Comparison of ENCODE assay signal across 19 cellular contexts in the genomic region with DNA sequence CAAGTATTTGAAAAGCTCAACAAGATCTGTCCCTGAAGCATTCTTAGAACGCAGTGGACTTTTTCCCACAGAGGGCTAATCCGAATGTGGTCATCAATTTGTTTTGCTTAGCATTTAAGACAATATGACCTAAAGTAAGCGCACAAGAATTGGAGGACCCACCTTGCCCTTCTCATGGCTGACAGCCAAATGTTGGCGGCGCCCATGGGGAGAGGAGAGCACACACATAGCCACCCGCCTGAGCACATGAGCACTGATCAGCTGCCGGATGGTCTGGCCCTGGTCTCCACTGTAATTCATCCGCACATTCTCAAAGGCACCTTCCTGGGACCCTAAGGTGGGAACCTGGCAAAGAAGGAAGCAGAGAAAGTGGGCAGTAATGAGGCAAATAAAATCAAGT. TPM values are rescaled to one million over a fixed set of nuclear protein-coding genes. Genes with fewer than 3 reads are reported as not detected.
DNase-seq lines count a peak whose midpoint lies in the region; ATAC-seq and TF ChIP-seq lines count a peak whose summit lies in the region.
"Had no signal": no experiment of that assay in that cellular context is flagged by ENCODE, and none has a peak within 500 bp of the region (broad histone marks: within the 10 kb centered on the region; RNA-seq: fewer than 3 reads in every experiment).

No MANE protein-coding gene starts in this region.

- H3K27ac ChIP-seq in heart left ventricle: peak overlapping the region; percentile 22 to 72 (median 55)
- peak overlapping the region; percentile 77 for H3K27ac ChIP-seq in subcutaneous abdominal adipose tissue (ENCODE audit: low read depth, low read length)
- H3K27ac ChIP-seq: BLaER1 had no signal

- no peak for DNase-seq in heart left ventricle
- DNase-seq in left ventricle myocardium superior: no peak
- no peak for DNase-seq in adipocyte (ENCODE audit: low read depth)
- peak; percentile 34 for DNase-seq in iris pigment epithelial cell (ENCODE audit: low read depth)
- no peak for DNase-seq in T1000 (lab: John Stamatoyannopoulos, UW)
- no peak for DNase-seq in H7
- DNase-seq in MG63: no peak
- DNase-seq: Calu3; CD8-positive, alpha-beta T cell; EL; NCI-H1105; NCI-H2081 treated with DMSO at 0.1 percent for 48 hours; NCI-H510A; NCI-H774; SHP77 treated with DMSO at 0.1 percent for 48 hours had no signal

- WGBS in heart left ventricle, 4 donors: 81 to 87% (median 84%) methylated on average over 8 of the region's 8 CpGs

- H3K9me3 ChIP-seq in heart left ventricle (no peaks in the 10 kb centered on the region), adipocyte (ENCODE audit: control insufficient read depth, low read length) (no peaks in the 10 kb centered on the region), subcutaneous abdominal adipose tissue (ENCODE audit: control insufficient read depth in 5 of 5, low read length in 5 of 5) (no peaks in the 10 kb centered on the region), MG63 (no peaks in the 10 kb centered on the region)
- H3K9me3 ChIP-seq: BLaER1 had no signal

- H3K4me3 ChIP-seq in heart left ventricle (no peak overlapping the region), adipocyte (ENCODE audit: low read length) (no peak overlapping the region), subcutaneous abdominal adipose tissue (ENCODE audit: low read depth in 1 of 5, low read length in 5 of 5) (no peak overlapping the region), H7 (ENCODE audit: insufficient read depth, low read depth, low read length) (no peak overlapping the region), MG63 (no peak overlapping the region)
- H3K4me3 ChIP-seq: BLaER1, GM12878, GM23338 had no signal

- no peaks in the 10 kb centered on the region for H3K27me3 ChIP-seq in heart left ventricle
- H3K27me3 ChIP-seq in adipocyte (replicated peaks; ENCODE audit: control insufficient read depth, insufficient read depth, low read length): no peaks in the 10 kb centered on the region
- H3K27me3 ChIP-seq in subcutaneous abdominal adipose tissue (ENCODE audit: control insufficient read depth in 5 of 5, insufficient read depth in 4 of 5, low read length in 5 of 5): no peaks in the 10 kb centered on the region
- no peaks in the 10 kb centered on the region for H3K27me3 ChIP-seq in H7 (ENCODE audit: control insufficient read depth, insufficient read depth, low read length)
- H3K27me3 ChIP-seq in MG63: no peaks in the 10 kb centered on the region
- H3K27me3 ChIP-seq: BLaER1 had no signal

- H3K36me3 ChIP-seq in heart left ventricle (peaks cover 4 to 100% (median 100%) of the 10 kb centered on the region in 9 donors), adipocyte (ENCODE audit: control insufficient read depth, insufficient read depth, low read length, severe bottlenecking) (peaks cover 100% of the 10 kb centered on the region), subcutaneous abdominal adipose tissue (ENCODE audit: control insufficient read depth in 5 of 5, insufficient read depth in 5 of 5, low read length in 5 of 5) (peaks cover 52 to 99% (median 91%) of the 10 kb centered on the region in 5 donors), H7 (replicated peaks; ENCODE audit: control insufficient read depth, insufficient read depth, low read length) (peaks cover 77% of the 10 kb centered on the region), MG63 (peaks cover 100% of the 10 kb centered on the region)

- intact Hi-C loops in heart left ventricle (cut with DNase I) (no loop called here), left ventricle myocardium superior (cut with micrococcal nuclease) (no loop called here)

- TF ChIP-seq POLR2A in heart left ventricle (IDR thresholded peaks at IDR 0.05): no peak

- no peak for TF ChIP-seq CTCF in heart left ventricle (IDR thresholded peaks at IDR 0.05)

- ATAC-seq in heart left ventricle: no peak
- ATAC-seq in left ventricle myocardium superior: no peak
- ATAC-seq: CD8-positive, alpha-beta T cell; GM12878; GM23338 had no signal

- H3K9ac ChIP-seq in adipocyte (ENCODE audit: low read length) (peak overlapping the region; percentile 6), subcutaneous abdominal adipose tissue (ENCODE audit: low read length in 5 of 5) (peak overlapping the region in 1 of 5 donors; percentile 37)
- H3K9ac ChIP-seq: BLaER1 had no signal

- peaks cover 0 to 33% (median 10%) of the 10 kb centered on the region in 12 donors for H3K4me1 ChIP-seq in heart left ventricle
- H3K4me1 ChIP-seq in adipocyte (ENCODE audit: control insufficient read depth, insufficient read depth, low read length): peaks cover 21% of the 10 kb centered on the region
- H3K4me1 ChIP-seq in subcutaneous abdominal adipose tissue (ENCODE audit: control insufficient read depth in 5 of 5, insufficient read depth in 5 of 5, low read length in 5 of 5): peaks cover 6 to 60% (median 29%) of the 10 kb centered on the region in 5 donors
- H3K4me1 ChIP-seq: BLaER1 had no signal

RNA-seq across cellular contexts. Expression of a gene that starts 52.4 kb away (rescaled TPM):
- total RNA-seq in heart left ventricle (100 to 1,000 TPM in 3 of 9 donors, 10 to 100 TPM in 6; 44.8 to 150 (median 94.4) TPM), left ventricle myocardium superior (56.3 TPM)
- 10 to 100 TPM; 67.3 to 67.4 TPM for polyA plus RNA-seq in heart left ventricle
- total RNA-seq in H7 (2014; rRNA removed; shearing (Covaris generic)): 87.7 and 130 TPM in 2 replicates
- total RNA-seq in MG63 (2014; rRNA removed; shearing (Covaris generic); ENCODE audit: low replicate concordance): 35.0 and 47.0 TPM in 2 replicates
